ENCODE assay signal across 20 cellular contexts in the genomic region with DNA sequence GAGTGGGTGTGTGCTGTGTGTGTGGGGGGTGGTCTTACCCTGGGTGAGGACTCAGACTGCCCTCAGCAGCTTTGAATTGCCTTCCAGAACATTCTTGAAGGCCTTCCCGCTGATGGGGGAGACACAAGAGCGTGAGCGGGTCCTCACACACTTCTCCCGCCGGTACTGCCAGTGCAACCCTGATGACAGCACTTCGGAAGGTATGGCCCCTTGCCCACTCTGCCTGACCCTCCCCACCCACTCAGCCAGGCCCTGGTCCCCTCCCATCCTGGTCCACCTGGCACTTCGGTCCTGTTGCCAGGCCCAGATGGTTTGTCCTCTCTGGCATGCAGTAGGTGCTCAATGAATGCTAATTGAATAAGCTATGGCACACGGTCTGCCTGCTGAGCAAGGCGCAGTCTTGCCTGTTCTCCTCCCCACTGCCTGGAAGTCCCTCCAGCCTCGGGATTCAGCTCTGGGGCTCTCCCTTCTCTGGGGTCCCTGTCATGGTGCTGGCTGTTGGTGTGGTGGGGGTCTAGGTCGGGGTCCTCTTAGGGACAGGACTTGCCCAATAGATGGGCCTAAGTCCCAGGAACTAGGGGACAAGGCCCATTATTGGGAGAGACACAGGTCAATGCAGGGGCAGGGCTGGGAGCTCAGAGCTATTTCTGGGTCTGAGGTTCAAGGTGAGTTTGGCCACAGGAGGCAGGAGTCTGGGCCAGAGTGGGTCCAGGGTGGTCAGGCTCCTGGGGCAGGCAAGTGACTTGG. TPM values are rescaled to one million over a fixed set of nuclear protein-coding genes. Genes with fewer than 3 reads are reported as not detected.
DNase-seq lines count a peak whose midpoint lies in the region; ATAC-seq, FAIRE-seq and TF ChIP-seq lines count a peak whose summit lies in the region.
"Had no signal": no experiment of that assay in that cellular context is flagged by ENCODE, and none has a peak within 500 bp of the region (broad histone marks: within the 10 kb centered on the region; RNA-seq: fewer than 3 reads in every experiment).

No MANE protein-coding gene starts in this region.

- intact Hi-C loops in cardiac septum (cut with DNase I), result no loop called here
- intact Hi-C loops in right cardiac atrium (cut with DNase I), result no loop called here
- intact Hi-C loops in kidney (cut with DNase I), result no loop called here
- intact Hi-C loops in upper lobe of right lung (cut with DNase I), result no loop called here
- intact Hi-C loops in gastrocnemius medialis (cut with DNase I; ENCODE audit: low total_unique reads), result no loop called here

- H3K36me3 ChIP-seq in kidney (ENCODE audit: control insufficient read depth in 1 of 2, insufficient read depth in 2 of 2, low read length in 2 of 2), result no peaks in the 10 kb centered on the region
- H3K36me3 ChIP-seq in upper lobe of right lung, result no peaks in the 10 kb centered on the region
- no peaks in the 10 kb centered on the region for H3K36me3 ChIP-seq in gastrocnemius medialis
- H3K36me3 ChIP-seq: HAP-1 had no signal

- H3K9me3 Mint-ChIP-seq in WTC11 (peaks cover 7% of the 10 kb centered on the region), T-cell (peaks cover 6 to 7% (median 7%) of the 10 kb centered on the region in 3 donors)

- no peaks in the 10 kb centered on the region for H3K4me1 ChIP-seq in right cardiac atrium (ENCODE audit: control insufficient read depth, insufficient read depth, low read length)
- no peaks in the 10 kb centered on the region for H3K4me1 ChIP-seq in kidney (ENCODE audit: control insufficient read depth in 1 of 2, insufficient read depth in 1 of 2, low read depth in 1 of 2, low read length in 2 of 2)
- H3K4me1 ChIP-seq in upper lobe of right lung, result no peaks in the 10 kb centered on the region
- no peaks in the 10 kb centered on the region for H3K4me1 ChIP-seq in gastrocnemius medialis
- H3K4me1 ChIP-seq: HAP-1 had no signal

- in situ Hi-C loops in gastrocnemius medialis (cut with MboI; ENCODE audit: low sequenced_read_pairs in 4 of 4), result no loop called here

- TF ChIP-seq CTCF in WTC11 (IDR thresholded peaks at IDR 0.05), result no peak
- no peak for TF ChIP-seq CTCF in kidney (IDR thresholded peaks at IDR 0.05; ENCODE audit: borderline replicate concordance, extremely low read depth, insufficient read depth)
- TF ChIP-seq CTCF in upper lobe of right lung (IDR thresholded peaks at IDR 0.05), result no peak
- no peak for TF ChIP-seq CTCF in gastrocnemius medialis (IDR thresholded peaks at IDR 0.05 in 4 of 5, conservative IDR thresholded peaks at IDR 0.05 in 1 of 5)

- no peak for ATAC-seq in right cardiac atrium
- no peak for ATAC-seq in WTC11
- ATAC-seq in upper lobe of right lung, result no peak
- no peak for ATAC-seq in T-cell (replicated peaks in 1 of 4)
- no peak for ATAC-seq in gastrocnemius medialis
- ATAC-seq: CD8-positive, alpha-beta T cell had no signal

- H3K27ac Mint-ChIP-seq in WTC11, result no peak overlapping the region
- H3K27ac Mint-ChIP-seq in T-cell, result no peak overlapping the region
- H3K27ac Mint-ChIP-seq: B cell; CD8-positive, alpha-beta T cell had no signal

- DNase-seq in cardiac septum (ENCODE audit: low spot score) (peak; percentile 50), right cardiac atrium (no peak), WTC11 (ENCODE audit: low spot score) (peak; percentile 6), kidney (peak; percentile 39), upper lobe of right lung (peak; percentile 54), T-cell (no peak), gastrocnemius medialis (no peak)
- DNase-seq: CD8-positive, alpha-beta T cell; COR-L47; DND-41; GDM1; GOT3 had no signal

- TF ChIP-seq POLR2A in gastrocnemius medialis (IDR thresholded peaks at IDR 0.05), result no peak

- H3K4me1 Mint-ChIP-seq in WTC11 (0 out of 2 replicates have a peak, but pooled peaks cover 3% of the 10 kb centered on the region), T-cell (no peaks in the 10 kb centered on the region)
- H3K4me1 Mint-ChIP-seq: B cell had no signal

- WGBS in right cardiac atrium, result 91% methylated on average over 11 of the region's 11 CpGs

- H3K4me3 ChIP-seq in right cardiac atrium (ENCODE audit: low read length) (no peak overlapping the region), kidney (ENCODE audit: low read length in 2 of 2) (no peak overlapping the region), upper lobe of right lung (no peak overlapping the region), gastrocnemius medialis (no peak overlapping the region)
- H3K4me3 ChIP-seq: HAP-1 had no signal

- no peaks in the 10 kb centered on the region for H3K36me3 Mint-ChIP-seq in WTC11
- H3K36me3 Mint-ChIP-seq in T-cell, result peaks cover 3% of the 10 kb centered on the region
- H3K36me3 Mint-ChIP-seq: CD8-positive, alpha-beta T cell had no signal

- H3K9me3 ChIP-seq in right cardiac atrium (ENCODE audit: control insufficient read depth, low read length) (no peaks in the 10 kb centered on the region), kidney (ENCODE audit: control insufficient read depth in 1 of 2, low read length in 2 of 2) (no peaks in the 10 kb centered on the region), upper lobe of right lung (no peaks in the 10 kb centered on the region), gastrocnemius medialis (no peaks in the 10 kb centered on the region)
- H3K9me3 ChIP-seq: HAP-1 had no signal

- H3K4me3 Mint-ChIP-seq in WTC11 (no peak overlapping the region), T-cell (no peak overlapping the region)
- H3K4me3 Mint-ChIP-seq: B cell; CD8-positive, alpha-beta T cell had no signal

- H3K27me3 ChIP-seq in right cardiac atrium (ENCODE audit: control insufficient read depth, insufficient read depth) (no peaks in the 10 kb centered on the region), upper lobe of right lung (no peaks in the 10 kb centered on the region), gastrocnemius medialis (no peaks in the 10 kb centered on the region)

- H3K9ac ChIP-seq in kidney (ENCODE audit: low read length in 2 of 2), result no peak overlapping the region

- FAIRE-seq in kidney (lab: Jason Lieb, UNC), result no peak
- FAIRE-seq: A204.1, D721Med, GM12892, GM19239 had no signal

- POLR2A ChIA-PET in WTC11 (lab: Charles Lee) (no interaction called here), T-cell (lab: Charles Lee) (no interaction called here)

- no peak overlapping the region for H3K27ac ChIP-seq in right cardiac atrium (ENCODE audit: low read length)
- no peak overlapping the region for H3K27ac ChIP-seq in kidney (ENCODE audit: low read depth in 2 of 2, low read length in 2 of 2)
- no peak overlapping the region for H3K27ac ChIP-seq in upper lobe of right lung
- H3K27ac ChIP-seq in gastrocnemius medialis, result no peak overlapping the region
- H3K27ac ChIP-seq: C4-2B had no signal

- H3K27me3 Mint-ChIP-seq in WTC11 (ENCODE audit: low read depth) (peaks cover 6% of the 10 kb centered on the region), T-cell (peaks cover 15 to 18% of the 10 kb centered on the region in 2 donors)

- CTCF ChIA-PET in WTC11 (lab: Charles Lee), result interaction anchor here (2.5 kb wide), 1 partner anchor 34 kb away, joined by 9 read pairs; no protein-coding TSS in a partner anchor
- CTCF ChIA-PET in T-cell (lab: Charles Lee), result interaction anchor here in 1 of 2 donors (1.1 kb wide), 1 partner anchor 45 kb away, joined by 3 read pairs; no protein-coding TSS in a partner anchor

TF ChIP-seq in WTC11, 78 proteins besides CTCF, POLR2A, EP300 and RAD21 (continues in another document):
- no peak for TF ChIP-seq GRHL2 (CRISPR knock-in tag; IDR thresholded peaks at IDR 0.05; ENCODE audit: insufficient replicate concordance, severe bottlenecking)
- no peak for TF ChIP-seq MAX (CRISPR knock-in tag; IDR thresholded peaks at IDR 0.05)
- TF ChIP-seq FOXK1 (CRISPR knock-in tag; IDR thresholded peaks at IDR 0.05), result no peak
- TF ChIP-seq, protein P1, sequence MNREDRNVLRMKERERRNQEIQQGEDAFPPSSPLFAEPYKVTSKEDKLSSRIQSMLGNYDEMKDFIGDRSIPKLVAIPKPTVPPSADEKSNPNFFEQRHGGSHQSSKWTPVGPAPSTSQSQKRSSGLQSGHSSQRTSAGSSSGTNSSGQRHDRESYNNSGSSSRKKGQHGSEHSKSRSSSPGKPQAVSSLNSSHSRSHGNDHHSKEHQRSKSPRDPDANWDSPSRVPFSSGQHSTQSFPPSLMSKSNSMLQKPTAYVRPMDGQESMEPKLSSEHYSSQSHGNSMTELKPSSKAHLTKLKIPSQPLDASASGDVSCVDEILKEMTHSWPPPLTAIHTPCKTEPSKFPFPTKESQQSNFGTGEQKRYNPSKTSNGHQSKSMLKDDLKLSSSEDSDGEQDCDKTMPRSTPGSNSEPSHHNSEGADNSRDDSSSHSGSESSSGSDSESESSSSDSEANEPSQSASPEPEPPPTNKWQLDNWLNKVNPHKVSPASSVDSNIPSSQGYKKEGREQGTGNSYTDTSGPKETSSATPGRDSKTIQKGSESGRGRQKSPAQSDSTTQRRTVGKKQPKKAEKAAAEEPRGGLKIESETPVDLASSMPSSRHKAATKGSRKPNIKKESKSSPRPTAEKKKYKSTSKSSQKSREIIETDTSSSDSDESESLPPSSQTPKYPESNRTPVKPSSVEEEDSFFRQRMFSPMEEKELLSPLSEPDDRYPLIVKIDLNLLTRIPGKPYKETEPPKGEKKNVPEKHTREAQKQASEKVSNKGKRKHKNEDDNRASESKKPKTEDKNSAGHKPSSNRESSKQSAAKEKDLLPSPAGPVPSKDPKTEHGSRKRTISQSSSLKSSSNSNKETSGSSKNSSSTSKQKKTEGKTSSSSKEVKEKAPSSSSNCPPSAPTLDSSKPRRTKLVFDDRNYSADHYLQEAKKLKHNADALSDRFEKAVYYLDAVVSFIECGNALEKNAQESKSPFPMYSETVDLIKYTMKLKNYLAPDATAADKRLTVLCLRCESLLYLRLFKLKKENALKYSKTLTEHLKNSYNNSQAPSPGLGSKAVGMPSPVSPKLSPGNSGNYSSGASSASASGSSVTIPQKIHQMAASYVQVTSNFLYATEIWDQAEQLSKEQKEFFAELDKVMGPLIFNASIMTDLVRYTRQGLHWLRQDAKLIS (CRISPR knock-in tag; IDR thresholded peaks at IDR 0.05; ENCODE audit: borderline replicate concordance), result no peak

RNA-seq across cellular contexts. Expression of gene PSD2, which starts 26.4 kb away (rescaled TPM):
- total RNA-seq in cardiac septum, result 0.08 TPM
- total RNA-seq in right cardiac atrium, result under 1 TPM in 2 of 4 donors, not detected in 2; 0.06 to 0.11 TPM
- 0.02 TPM for polyA plus RNA-seq in right cardiac atrium
- 0.55 to 0.57 TPM (median 0.57 TPM) in 3 replicates for total RNA-seq in WTC11 (2021)
- 0.13 TPM for total RNA-seq in kidney
- 0.09 TPM for polyA plus RNA-seq in kidney (ENCODE audit: insufficient read depth, low read depth, low replicate concordance)
- total RNA-seq in upper lobe of right lung, result not detected
- total RNA-seq in T-cell, result under 1 TPM in 3 of 5 donors, not detected in 2; 0.07 to 0.15 (median 0.09) TPM
- under 1 TPM in 1 of 4 donors, not detected in 3; 0.10 TPM for total RNA-seq in gastrocnemius medialis
- total RNA-seq: HT-29 had no signal

Comparison
In these comparisons a context has a peak if more than half of its experiments do, and no peak if none do; other contexts are left out.
1. DNase-seq: peak in cardiac septum (single experiment), WTC11 (single experiment), kidney (single experiment) and upper lobe of right lung (single experiment); none in right cardiac atrium (0 of 3), T-cell (0 of 34) and gastrocnemius medialis (0 of 2).